ENCODE assay signal across 11 cellular contexts in genomic region chr1:25294889-25295790, GRCh38. TPM values are rescaled to one million over a fixed set of nuclear protein-coding genes. Genes with fewer than 3 reads are reported as not detected.
DNase-seq lines count a peak whose midpoint lies in the region; ATAC-seq, FAIRE-seq and TF ChIP-seq lines count a peak whose summit lies in the region.
"Not testable (repeated sequence)": the region's sequence is repeated elsewhere in the genome, so short reads cannot be mapped to it uniquely, and the experiment has no call there.
"Had no signal": no experiment of that assay in that cellular context is flagged by ENCODE, and none has a peak within 500 bp of the region (broad histone marks: within the 10 kb centered on the region; RNA-seq: fewer than 3 reads in every experiment).

No MANE protein-coding gene starts in this region.

- not testable (repeated sequence) for H3K4me3 Mint-ChIP-seq in activated B cell treated with CpG ODN at 0.5 μM for 24 hours, memory B cell

- not testable (repeated sequence) for H3K36me3 Mint-ChIP-seq in activated B cell treated with CpG ODN at 0.5 μM for 24 hours (ENCODE audit: low read depth); memory B cell

- not testable (repeated sequence) for H3K4me3 ChIP-seq in Karpas-422 (ENCODE audit: low read length); K562; fibroblast of villous mesenchyme (ENCODE audit: low read depth, low read length)

- H3K27me3 Mint-ChIP-seq in activated B cell treated with CpG ODN at 0.5 μM for 24 hours, memory B cell: not testable (repeated sequence)

- peak overlapping the region; percentile 80 for H3K27ac ChIP-seq in Karpas-422 (ENCODE audit: low read length)
- H3K27ac ChIP-seq in K562 (ENCODE audit: extremely low read depth, low read depth, low read length): not testable (repeated sequence)

- H2AFZ ChIP-seq in Karpas-422 (ENCODE audit: low read length); K562 (ENCODE audit: low read depth, low read length): not testable (repeated sequence)

- 81% methylated on average over 3 of the region's 14 CpGs for WGBS in K562 (ENCODE audit: insufficient coverage, low coverage, missing lambda C conversion rate)

- not testable (repeated sequence) for H3K9me3 Mint-ChIP-seq in activated B cell treated with CpG ODN at 0.5 μM for 24 hours, memory B cell

- in situ Hi-C loops in K562 (cut with MboI): not testable (repeated sequence)

- H3K4me2 ChIP-seq in Karpas-422 (ENCODE audit: low read depth, low read length, poor library complexity, severe bottlenecking): peak overlapping the region; percentile 40
- H3K4me2 ChIP-seq in K562 (ENCODE audit: insufficient read depth, low read length): not testable (repeated sequence)

- H3K27me3 ChIP-seq in Karpas-422 (ENCODE audit: low read length); K562 (ENCODE audit: control insufficient read depth in 2 of 2, insufficient read depth in 2 of 2, low read length in 2 of 2): not testable (repeated sequence)

- CTCF ChIA-PET in activated B cell treated with CpG ODN at 0.5 μM for 24 hours (lab: Charles Lee); K562 (lab: Yijun Ruan, JAX; ENCODE audit: low intra/inter-chr PET ratio): not testable (repeated sequence)

- not testable (repeated sequence) for H3K36me3 ChIP-seq in Karpas-422 (ENCODE audit: insufficient read depth, low read length); K562 (ENCODE audit: control insufficient read depth, insufficient read depth, low read length)

- BruUV-seq in K562 (replicated peaks; lab: Mats Ljungman, UMichigan): not testable (repeated sequence)

- not testable (repeated sequence) for TF ChIP-seq EP300 in K562 (IDR thresholded peaks at IDR 0.05; ENCODE audit: low read length)

- H3K4me1 Mint-ChIP-seq in activated B cell treated with CpG ODN at 0.5 μM for 24 hours, memory B cell: not testable (repeated sequence)

- not testable (repeated sequence) for H3K79me2 ChIP-seq in Karpas-422 (ENCODE audit: low read length); K562 (ENCODE audit: control insufficient read depth, insufficient read depth, low read length)

- FAIRE-seq in GM12892 (lab: Jason Lieb, UNC) (peak; percentile 87), K562 (lab: Jason Lieb, UNC) (peak; percentile 92)

- H3K27ac Mint-ChIP-seq in activated B cell treated with CpG ODN at 0.5 μM for 24 hours, memory B cell: not testable (repeated sequence)

- not testable (repeated sequence) for H4K20me1 ChIP-seq in Karpas-422 (ENCODE audit: insufficient read depth, low read depth, low read length); K562 (replicated peaks; ENCODE audit: control insufficient read depth, insufficient read depth, low read length)

- peak overlapping the region; percentile 43; the same call in 1 of the 2 replicates for H3K9ac ChIP-seq in Karpas-422 (ENCODE audit: low read length)
- H3K9ac ChIP-seq in K562 (ENCODE audit: insufficient read depth in 1 of 2, low read depth in 2 of 2, low read length in 2 of 2): not testable (repeated sequence)

- TF ChIP-seq CTCF in activated B cell treated with CpG ODN at 0.5 μM for 24 hours (IDR thresholded peaks at IDR 0.05); K562 (IDR thresholded peaks at IDR 0.05 in 2 of 3, conservative IDR thresholded peaks at IDR 0.05 in 1 of 3; ENCODE audit: insufficient read depth in 2 of 3, low read depth in 1 of 3, low read length in 3 of 3); fibroblast of villous mesenchyme (IDR thresholded peaks at IDR 0.05; ENCODE audit: insufficient read depth, low read depth, low read length): not testable (repeated sequence)

- H3K4me1 ChIP-seq in Karpas-422 (ENCODE audit: low read length): peaks cover 23% of the 10 kb centered on the region
- H3K4me1 ChIP-seq in K562 (replicated peaks in 1 of 2; ENCODE audit: control insufficient read depth in 2 of 2, insufficient read depth in 2 of 2, low read length in 2 of 2): not testable (repeated sequence)

- intact Hi-C loops in activated B cell treated with CpG ODN at 0.5 μM for 24 hours (cut with micrococcal nuclease); K562 (cut with micrococcal nuclease); sciatic nerve (cut with DNase I): not testable (repeated sequence)

- ATAC-seq in activated B cell treated with CpG ODN at 0.5 μM for 24 hours (ENCODE audit: low read depth) (peak; percentile 60), K562 (peak; percentile 91), memory B cell (ENCODE audit: low read depth) (peak; percentile 83), sciatic nerve (peak; percentile 75)

- POLR2A ChIA-PET in activated B cell treated with CpG ODN at 0.5 μM for 24 hours (lab: Charles Lee); K562 (lab: Yijun Ruan, JAX): not testable (repeated sequence)

- H3K9me1 ChIP-seq in K562 (ENCODE audit: control insufficient read depth, insufficient read depth, low read length): not testable (repeated sequence)

- not testable (repeated sequence) for H3K9me2 ChIP-seq in Karpas-422 (replicated peaks; ENCODE audit: insufficient read depth, low read length)

- DNase-seq in GM12892 (ENCODE audit: insufficient read length); Karpas-422; activated B cell treated with CpG ODN at 0.5 μM for 24 hours; K562 (ENCODE audit: extremely low read depth in 1 of 4, low spot score in 3 of 4); memory B cell (ENCODE audit: low spot score in 2 of 2); sciatic nerve (ENCODE audit: low spot score): not testable (repeated sequence)
- peak; percentile 6 for DNase-seq in fibroblast of villous mesenchyme (ENCODE audit: low read depth)

- H3K9me3 ChIP-seq in Karpas-422 (ENCODE audit: low read length); K562 (replicated peaks; ENCODE audit: control insufficient read depth, insufficient read depth, low read depth, low read length): not testable (repeated sequence)

- TF ChIP-seq RAD21 in K562 (CRISPR knock-in tag; conservative IDR thresholded peaks at IDR 0.05 in 1 of 2, IDR thresholded peaks at IDR 0.05 in 1 of 2): not testable (repeated sequence)

- TF ChIP-seq POLR2A in GM12892 (IDR thresholded peaks at IDR 0.05; ENCODE audit: low read depth, low read length); K562 (conservative IDR thresholded peaks at IDR 0.05): not testable (repeated sequence)

RNA-seq across cellular contexts. Expression of gene RHD, which starts 22.8 kb away (rescaled TPM):
- polyA plus RNA-seq in GM12892 (2012; ENCODE audit: missing spikeins): 0.78 TPM
- 0.26 TPM in 1 of 2 replicates, not detected in the other for total RNA-seq in Karpas-422 (2014; rRNA removed; shearing (Covaris generic); ENCODE audit: low replicate concordance)
- total RNA-seq in activated B cell treated with CpG ODN at 0.5 μM for 24 hours (not detected in 2 replicates), K562 (2014; rRNA removed) (9.4 and 12.8 TPM in 2 replicates), K562 (2014; rRNA removed; fragmentation: Illumina TruSeq; extraction: Trizol) (12.2 and 15.7 TPM in 2 replicates), K562 (2015; rRNA removed; fragmentation: Illumina TruSeq; extraction: Trizol) (11.8 and 13.0 TPM in 2 replicates), K562 (2021) (17.5 and 17.8 TPM in 2 replicates), fibroblast of villous mesenchyme (not detected in 2 replicates), sciatic nerve (0.27 TPM)
- total RNA-seq in K562 (2011; cell fraction: chromatin; rRNA removed; ENCODE audit: low replicate concordance): 50.0 and 64.3 TPM in 2 replicates
- 69.5 and 85.3 TPM in 2 replicates for total RNA-seq in K562 (2011; cell fraction: nucleolus; rRNA removed)
- total RNA-seq in K562 (2011; cell fraction: nucleoplasm; rRNA removed): 63.5 and 69.1 TPM in 2 replicates
- polyA plus RNA-seq in K562 (2011; rRNA removed) (15.0 and 28.8 TPM in 2 replicates), K562 (2014; fragmentation: Illumina TruSeq; extraction: Trizol) (13.5 and 13.6 TPM in 2 replicates), K562 (2014; fragmentation: Nextera tagmentation; extraction: Ambion mirVana) (10 to 100 TPM; 32.4 TPM), K562 (2014; rRNA removed) (8.8 and 9.1 TPM in 2 replicates)
- polyA plus RNA-seq in K562 (2011; cell fraction: cytosol; rRNA removed): 15.4 and 22.6 TPM in 2 replicates
- 16.8 and 18.6 TPM in 2 replicates for polyA plus RNA-seq in K562 (2011; cell fraction: nucleus; rRNA removed)
- polyA plus RNA-seq in K562 (2012): 13.8 and 23.5 TPM in 2 replicates
- polyA minus RNA-seq in K562 (2011; rRNA and poly(A)+ RNA removed): 58.4 and 72.4 TPM in 2 replicates
- polyA minus RNA-seq in K562 (2011; cell fraction: cytosol; rRNA and poly(A)+ RNA removed): 17.1 and 20.4 TPM in 2 replicates
- polyA minus RNA-seq in K562 (2011; cell fraction: nucleus; rRNA and poly(A)+ RNA removed): 16.2 and 28.3 TPM in 2 replicates
- total RNA-seq: A673, Calu3, GM23248 had no signal
- polyA plus RNA-seq: AG04450 had no signal

RNA-seq across cellular contexts. Expression of gene TMEM50A, which starts 43.0 kb away (rescaled TPM):
- 58.2 TPM for polyA plus RNA-seq in GM12892 (2012; ENCODE audit: missing spikeins)
- total RNA-seq in Karpas-422 (2014; rRNA removed; shearing (Covaris generic); ENCODE audit: low replicate concordance): 94.0 and 129 TPM in 2 replicates
- total RNA-seq in activated B cell treated with CpG ODN at 0.5 μM for 24 hours (61.0 and 63.5 TPM in 2 replicates), K562 (2014; rRNA removed) (138 and 209 TPM in 2 replicates), K562 (2014; rRNA removed; fragmentation: Illumina TruSeq; extraction: Trizol) (85.8 and 108 TPM in 2 replicates), K562 (2015; rRNA removed; fragmentation: Illumina TruSeq; extraction: Trizol) (100 and 108 TPM in 2 replicates), K562 (2021) (133 and 137 TPM in 2 replicates), fibroblast of villous mesenchyme (109 and 142 TPM in 2 replicates), sciatic nerve (102 TPM)
- total RNA-seq in K562 (2011; cell fraction: chromatin; rRNA removed; ENCODE audit: low replicate concordance): 50.2 and 133 TPM in 2 replicates
- total RNA-seq in K562 (2011; cell fraction: nucleolus; rRNA removed): 80.8 and 92.6 TPM in 2 replicates
- 147 and 172 TPM in 2 replicates for total RNA-seq in K562 (2011; cell fraction: nucleoplasm; rRNA removed)
- polyA plus RNA-seq in K562 (2011; rRNA removed) (175 and 195 TPM in 2 replicates), K562 (2014; fragmentation: Illumina TruSeq; extraction: Trizol) (155 and 183 TPM in 2 replicates), K562 (2014; fragmentation: Nextera tagmentation; extraction: Ambion mirVana) (10 to 100 TPM; 43.7 to 56.2 TPM), K562 (2014; rRNA removed) (141 and 198 TPM in 2 replicates)
- polyA plus RNA-seq in K562 (2011; cell fraction: cytosol; rRNA removed): 47.8 and 169 TPM in 2 replicates
- polyA plus RNA-seq in K562 (2011; cell fraction: nucleus; rRNA removed): 19.9 and 38.4 TPM in 2 replicates
- 167 and 239 TPM in 2 replicates for polyA plus RNA-seq in K562 (2012)
- polyA minus RNA-seq in K562 (2011; rRNA and poly(A)+ RNA removed): 59.4 and 67.8 TPM in 2 replicates
- polyA minus RNA-seq in K562 (2011; cell fraction: cytosol; rRNA and poly(A)+ RNA removed): 44.3 and 50.7 TPM in 2 replicates
- 12.8 and 23.5 TPM in 2 replicates for polyA minus RNA-seq in K562 (2011; cell fraction: nucleus; rRNA and poly(A)+ RNA removed)

RNA-seq across cellular contexts. Expression of gene RSRP1, which starts 47.9 kb away (rescaled TPM):
- polyA plus RNA-seq in GM12892 (2012; ENCODE audit: missing spikeins): 136 TPM
- total RNA-seq in Karpas-422 (2014; rRNA removed; shearing (Covaris generic); ENCODE audit: low replicate concordance): 151 and 155 TPM in 2 replicates
- 179 and 222 TPM in 2 replicates for total RNA-seq in activated B cell treated with CpG ODN at 0.5 μM for 24 hours
- 639 and 767 TPM in 2 replicates for total RNA-seq in K562 (2011; cell fraction: chromatin; rRNA removed; ENCODE audit: low replicate concordance)
- 540 and 629 TPM in 2 replicates for total RNA-seq in K562 (2011; cell fraction: nucleolus; rRNA removed)
- 507 and 548 TPM in 2 replicates for total RNA-seq in K562 (2011; cell fraction: nucleoplasm; rRNA removed)
- 130 and 138 TPM in 2 replicates for total RNA-seq in K562 (2014; rRNA removed)
- total RNA-seq in K562 (2014; rRNA removed; fragmentation: Illumina TruSeq; extraction: Trizol): 180 and 197 TPM in 2 replicates
- total RNA-seq in K562 (2015; rRNA removed; fragmentation: Illumina TruSeq; extraction: Trizol): 164 and 183 TPM in 2 replicates
- total RNA-seq in K562 (2021): 146 and 159 TPM in 2 replicates
- polyA plus RNA-seq in K562 (2011; rRNA removed): 195 and 220 TPM in 2 replicates
- 55.7 and 97.9 TPM in 2 replicates for polyA plus RNA-seq in K562 (2011; cell fraction: cytosol; rRNA removed)
- polyA plus RNA-seq in K562 (2011; cell fraction: nucleus; rRNA removed): 585 and 591 TPM in 2 replicates
- polyA plus RNA-seq in K562 (2012): 148 and 265 TPM in 2 replicates
- 96.2 and 113 TPM in 2 replicates for polyA plus RNA-seq in K562 (2014; fragmentation: Illumina TruSeq; extraction: Trizol)
- 10 to 100 TPM; 27.2 to 35.0 TPM for polyA plus RNA-seq in K562 (2014; fragmentation: Nextera tagmentation; extraction: Ambion mirVana)
- polyA plus RNA-seq in K562 (2014; rRNA removed): 237 and 283 TPM in 2 replicates
- polyA minus RNA-seq in K562 (2011; rRNA and poly(A)+ RNA removed): 155 and 167 TPM in 2 replicates
- polyA minus RNA-seq in K562 (2011; cell fraction: cytosol; rRNA and poly(A)+ RNA removed): 71.5 and 87.6 TPM in 2 replicates
- 323 and 418 TPM in 2 replicates for polyA minus RNA-seq in K562 (2011; cell fraction: nucleus; rRNA and poly(A)+ RNA removed)
- total RNA-seq in fibroblast of villous mesenchyme: 95.7 and 160 TPM in 2 replicates
- 144 TPM for total RNA-seq in sciatic nerve
